Comparison of ENCODE assay signal across 1 cellular context in genomic region chr6:33271608-33272357, GRCh38.
TF ChIP-seq lines count a peak whose summit lies in the region.

Gene RPS18 (plus strand): TSS chr6:33272075. CDS start chr6:33272120, 45 bp downstream.
Gene VPS52 (minus strand): TSS chr6:33271876. CDS start chr6:33271675, 201 bp downstream.

TF ChIP-seq in HEK293, 187 proteins besides CTCF, POLR2A, EP300 and RAD21 (continued from another document and continues in another):
- TF ChIP-seq ZNF148 (tag by site-specific recombination; IDR thresholded peaks at IDR 0.05; ENCODE audit: borderline replicate concordance) (no peak), ZNF518A (tag by site-specific recombination; conservative IDR thresholded peaks at IDR 0.05; ENCODE audit: low read depth) (peak; percentile 98), BCL11A (tag by site-specific recombination; IDR thresholded peaks at IDR 0.05; ENCODE audit: low read depth) (no peak), ZNF133 (tag by site-specific recombination; IDR thresholded peaks at IDR 0.05) (no peak), ZNF184 (tag by site-specific recombination; IDR thresholded peaks at IDR 0.05) (peak; percentile 43; the same call in 1 of the 2 replicates), PRDM1 (tag by site-specific recombination; IDR thresholded peaks at IDR 0.05) (no peak), ZNF394 (tag by site-specific recombination; IDR thresholded peaks at IDR 0.05; ENCODE audit: borderline replicate concordance) (peak; percentile 73), ZNF169 (tag by site-specific recombination; IDR thresholded peaks at IDR 0.05) (no peak), ZNF10 (tag by site-specific recombination; IDR thresholded peaks at IDR 0.05) (no peak), ZNF362 (tag by site-specific recombination; IDR thresholded peaks at IDR 0.05) (no peak), ZFP3 (tag by site-specific recombination; IDR thresholded peaks at IDR 0.05; ENCODE audit: low read depth) (no peak), ZNF248 (tag by site-specific recombination; IDR thresholded peaks at IDR 0.05) (no peak), ZNF121 (tag by site-specific recombination; IDR thresholded peaks at IDR 0.05) (no peak), ZNF580 (tag by site-specific recombination; IDR thresholded peaks at IDR 0.05) (peak; percentile 97), BCL6B (tag by site-specific recombination; IDR thresholded peaks at IDR 0.05) (no peak), ZNF140 (tag by site-specific recombination; IDR thresholded peaks at IDR 0.05) (no peak), ZXDB (tag by site-specific recombination; IDR thresholded peaks at IDR 0.05) (peak; percentile 92), ZFHX2 (tag by site-specific recombination; conservative IDR thresholded peaks at IDR 0.05) (no peak), ZNF26 (tag by site-specific recombination; IDR thresholded peaks at IDR 0.05) (no peak), ZBTB49 (tag by site-specific recombination; IDR thresholded peaks at IDR 0.05; ENCODE audit: low read depth) (no peak), HOXD13 (CRISPR knock-in tag; IDR thresholded peaks at IDR 0.05; ENCODE audit: borderline replicate concordance) (peak; percentile 92; the same call in 1 of the 2 replicates), ZNF623 (tag by site-specific recombination; IDR thresholded peaks at IDR 0.05) (no peak; the same call in 1 of the 2 replicates), MZF1 (tag by site-specific recombination; IDR thresholded peaks at IDR 0.05; ENCODE audit: borderline replicate concordance) (no peak), ZNF621 (tag by site-specific recombination; IDR thresholded peaks at IDR 0.05) (no peak), ZNF785 (tag by site-specific recombination; IDR thresholded peaks at IDR 0.05) (0 out of 2 replicates have a peak, but pooled peaks have one; percentile 15), ZSCAN4 (tag by site-specific recombination; IDR thresholded peaks at IDR 0.05) (peak; percentile 39), ZNF704 (tag by site-specific recombination; IDR thresholded peaks at IDR 0.05) (no peak), ZNF510 (tag by site-specific recombination; IDR thresholded peaks at IDR 0.05; ENCODE audit: insufficient replicate concordance) (no peak), ZNF791 (tag by site-specific recombination; IDR thresholded peaks at IDR 0.05) (no peak), TCF7L2 (IDR thresholded peaks at IDR 0.05; ENCODE audit: borderline replicate concordance, low read depth, low read length) (no peak), ZNF792 (tag by site-specific recombination; IDR thresholded peaks at IDR 0.05) (no peak), ZNF324 (tag by site-specific recombination; IDR thresholded peaks at IDR 0.05) (no peak; the same call in none of the 2 replicates), ZNF777 (tag by site-specific recombination; IDR thresholded peaks at IDR 0.05; ENCODE audit: borderline replicate concordance) (peak; percentile 20; the same call in 1 of the 2 replicates), IKZF3 (tag by site-specific recombination; IDR thresholded peaks at IDR 0.05) (peak; percentile 19; the same call in 1 of the 2 replicates), ZNF37A (tag by site-specific recombination; IDR thresholded peaks at IDR 0.05) (no peak), ZFP41 (tag by site-specific recombination; IDR thresholded peaks at IDR 0.05; ENCODE audit: borderline replicate concordance) (no peak), SALL2 (tag by site-specific recombination; IDR thresholded peaks at IDR 0.05; ENCODE audit: borderline replicate concordance) (no peak), ZNF274 (IDR thresholded peaks at IDR 0.05; ENCODE audit: low read length) (no peak), ZNF274 (tag by site-specific recombination; IDR thresholded peaks at IDR 0.05; ENCODE audit: borderline replicate concordance) (no peak), ZNF292 (tag by site-specific recombination; IDR thresholded peaks at IDR 0.05; ENCODE audit: borderline replicate concordance, low read depth) (no peak), ZNF707 (tag by site-specific recombination; IDR thresholded peaks at IDR 0.05) (no peak), ZNF24 (tag by site-specific recombination; IDR thresholded peaks at IDR 0.05) (peak; percentile 52), ZBTB21 (tag by site-specific recombination; IDR thresholded peaks at IDR 0.05) (peak; percentile 79), ZNF426 (tag by site-specific recombination; IDR thresholded peaks at IDR 0.05) (no peak), ZNF239 (tag by site-specific recombination; IDR thresholded peaks at IDR 0.05) (no peak), RBAK (tag by site-specific recombination; IDR thresholded peaks at IDR 0.05) (no peak), ZNF132 (tag by site-specific recombination; IDR thresholded peaks at IDR 0.05; ENCODE audit: borderline replicate concordance) (no peak), ZNF155 (tag by site-specific recombination; IDR thresholded peaks at IDR 0.05) (no peak)
